ENCODE assay signal across 1 cellular context in genomic region chr7:4880218-4880617, GRCh38.
TF ChIP-seq lines count a peak whose summit lies in the region.

No MANE protein-coding gene starts in this region.

TF ChIP-seq in HepG2, 621 proteins besides CTCF, POLR2A, EP300 and RAD21:
- TF ChIP-seq, protein P1, sequence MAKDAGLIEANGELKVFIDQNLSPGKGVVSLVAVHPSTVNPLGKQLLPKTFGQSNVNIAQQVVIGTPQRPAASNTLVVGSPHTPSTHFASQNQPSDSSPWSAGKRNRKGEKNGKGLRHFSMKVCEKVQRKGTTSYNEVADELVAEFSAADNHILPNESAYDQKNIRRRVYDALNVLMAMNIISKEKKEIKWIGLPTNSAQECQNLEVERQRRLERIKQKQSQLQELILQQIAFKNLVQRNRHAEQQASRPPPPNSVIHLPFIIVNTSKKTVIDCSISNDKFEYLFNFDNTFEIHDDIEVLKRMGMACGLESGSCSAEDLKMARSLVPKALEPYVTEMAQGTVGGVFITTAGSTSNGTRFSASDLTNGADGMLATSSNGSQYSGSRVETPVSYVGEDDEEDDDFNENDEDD (CRISPR knock-in tag; IDR thresholded peaks at IDR 0.05; ENCODE audit: borderline replicate concordance): no peak
- 0 out of 2 replicates have a peak, but pooled peaks have one; percentile 8 for TF ChIP-seq BHLHE40 (IDR thresholded peaks at IDR 0.05; ENCODE audit: low read length)
TF ChIP-seq in HepG2: peak in this region for 1.
